Comparison of ENCODE assay signal across 8 cellular contexts in genomic region chr2:46490521-46491141, GRCh38. TPM values are rescaled to one million over a fixed set of nuclear protein-coding genes. Genes with fewer than 3 reads are reported as not detected.
DNase-seq lines count a peak whose midpoint lies in the region; ATAC-seq and TF ChIP-seq lines count a peak whose summit lies in the region.

No MANE protein-coding gene starts in this region.

- H3K36me3 Mint-ChIP-seq in activated B cell treated with CpG ODN at 0.5 μM for 24 hours (ENCODE audit: low read depth) (no peaks in the 10 kb centered on the region), glutamatergic neuron (ENCODE audit: unreplicated experiment) (peaks cover 6% of the 10 kb centered on the region)

- peak; percentile 40 for ATAC-seq in GM21367 (IDR thresholded peaks at IDR 0.05; ENCODE audit: unreplicated experiment)
- peak; percentile 80 for ATAC-seq in activated B cell treated with CpG ODN at 0.5 μM for 24 hours (ENCODE audit: low read depth)
- ATAC-seq in HG02938 (IDR thresholded peaks at IDR 0.05; ENCODE audit: unreplicated experiment) = no peak

- H3K27ac Mint-ChIP-seq in activated B cell treated with CpG ODN at 0.5 μM for 24 hours (no peak overlapping the region), glutamatergic neuron (ENCODE audit: unreplicated experiment) (no peak overlapping the region)

- H3K4me3 Mint-ChIP-seq in activated B cell treated with CpG ODN at 0.5 μM for 24 hours = peak overlapping the region; percentile 15
- H3K4me3 Mint-ChIP-seq in glutamatergic neuron (ENCODE audit: unreplicated experiment) = no peak overlapping the region

- CTCF ChIA-PET in AG04450 (lab: Charles Lee) (interaction anchor here (1.1 kb wide), 1 partner anchor 81 kb away, joined by 3 read pairs; no protein-coding TSS in a partner anchor), activated B cell treated with CpG ODN at 0.5 μM for 24 hours (lab: Charles Lee) (interaction anchor here (0.7 to 2.1 kb wide), 8 partner anchors 9 to 112 kb away, joined by 3 to 11 read pairs (median 3); no protein-coding TSS in a partner anchor)

- H3K9me3 Mint-ChIP-seq in activated B cell treated with CpG ODN at 0.5 μM for 24 hours (no peaks in the 10 kb centered on the region), glutamatergic neuron (ENCODE audit: unreplicated experiment) (no peaks in the 10 kb centered on the region)

- H3K4me1 Mint-ChIP-seq in activated B cell treated with CpG ODN at 0.5 μM for 24 hours (peaks cover 23% of the 10 kb centered on the region), glutamatergic neuron (ENCODE audit: low read depth, unreplicated experiment) (peaks cover 23% of the 10 kb centered on the region)

- no peak for TF ChIP-seq CTCF in AG04450 (IDR thresholded peaks at IDR 0.05; ENCODE audit: low read depth, low read length)
- no peak for TF ChIP-seq CTCF in activated B cell treated with CpG ODN at 0.5 μM for 24 hours (IDR thresholded peaks at IDR 0.05)
- no peak for TF ChIP-seq CTCF in glutamatergic neuron (IDR thresholded peaks at IDR 0.05; ENCODE audit: partially characterized antibody, unreplicated experiment)
- TF ChIP-seq CTCF in WERI-Rb-1 (IDR thresholded peaks at IDR 0.05; ENCODE audit: low read depth, low read length) = no peak

- no peaks in the 10 kb centered on the region for H3K9me3 ChIP-seq in AG04450 (ENCODE audit: control insufficient read depth, insufficient read depth, low read length)
- H3K9me3 ChIP-seq in WERI-Rb-1 (ENCODE audit: severe bottlenecking) = no peaks in the 10 kb centered on the region

- H3K27me3 ChIP-seq in AG04450 (ENCODE audit: control insufficient read depth, insufficient read depth, low read length) (no peaks in the 10 kb centered on the region), WERI-Rb-1 (ENCODE audit: insufficient read depth, low read depth, severe bottlenecking) (no peaks in the 10 kb centered on the region)

- DNase-seq in AG04450 (ENCODE audit: low read depth, low spot score) (no peak), activated B cell treated with CpG ODN at 0.5 μM for 24 hours (no peak), left kidney (ENCODE audit: low read depth, low spot score) (peak; percentile 73), glutamatergic neuron (no peak), kidney tubule cell (ENCODE audit: low spot score) (no peak), WERI-Rb-1 (no peak)

- POLR2A ChIA-PET in AG04450 (lab: Yijun Ruan, JAX) (no interaction called here), activated B cell treated with CpG ODN at 0.5 μM for 24 hours (lab: Charles Lee) (interaction anchor here (1.2 kb wide), 1 partner anchor 59 kb away, joined by 3 read pairs; no protein-coding TSS in a partner anchor)

- H3K27me3 Mint-ChIP-seq in activated B cell treated with CpG ODN at 0.5 μM for 24 hours (no peaks in the 10 kb centered on the region), glutamatergic neuron (ENCODE audit: unreplicated experiment) (peaks cover 11% of the 10 kb centered on the region)

- no peak overlapping the region for H3K4me3 ChIP-seq in AG04450 (ENCODE audit: low read depth, low read length)
- H3K4me3 ChIP-seq in WERI-Rb-1 (ENCODE audit: low read depth, low read length) = no peak overlapping the region

- intact Hi-C loops in activated B cell treated with CpG ODN at 0.5 μM for 24 hours (cut with micrococcal nuclease) = no loop called here

- H3K27ac ChIP-seq in AG04450 (ENCODE audit: low read depth, low read length) = peak overlapping the region; percentile 24
- H3K27ac ChIP-seq in WERI-Rb-1 = no peak overlapping the region

- H3K36me3 ChIP-seq in WERI-Rb-1 = no peaks in the 10 kb centered on the region

RNA-seq across cellular contexts. Expression of gene TMEM247, which starts 11.3 kb away (rescaled TPM):
- polyA plus RNA-seq in AG04450 (2011; rRNA removed) = not detected in 2 replicates
- polyA minus RNA-seq in AG04450 (2011; rRNA and poly(A)+ RNA removed) = not detected in 2 replicates
- total RNA-seq in activated B cell treated with CpG ODN at 0.5 μM for 24 hours (not detected in 2 replicates), glutamatergic neuron (ENCODE audit: unreplicated experiment) (not detected)

RNA-seq across cellular contexts. Expression of gene RHOQ, which starts 51.7 kb away (rescaled TPM):
- polyA plus RNA-seq in AG04450 (2011; rRNA removed) = 82.0 and 98.8 TPM in 2 replicates
- 36.3 and 49.3 TPM in 2 replicates for polyA minus RNA-seq in AG04450 (2011; rRNA and poly(A)+ RNA removed)
- total RNA-seq in activated B cell treated with CpG ODN at 0.5 μM for 24 hours (64.3 and 75.0 TPM in 2 replicates), glutamatergic neuron (ENCODE audit: unreplicated experiment) (65.2 TPM)

RNA-seq across cellular contexts. Expression of gene ATP6V1E2, which starts 51.7 kb away (rescaled TPM):
- 4.5 and 6.1 TPM in 2 replicates for polyA plus RNA-seq in AG04450 (2011; rRNA removed)
- polyA minus RNA-seq in AG04450 (2011; rRNA and poly(A)+ RNA removed) = 4.8 TPM in 2 replicates
- total RNA-seq in activated B cell treated with CpG ODN at 0.5 μM for 24 hours (7.3 and 8.1 TPM in 2 replicates), glutamatergic neuron (ENCODE audit: unreplicated experiment) (9.9 TPM)
